ENCODE assay signal across 1 cellular context in the genomic region with DNA sequence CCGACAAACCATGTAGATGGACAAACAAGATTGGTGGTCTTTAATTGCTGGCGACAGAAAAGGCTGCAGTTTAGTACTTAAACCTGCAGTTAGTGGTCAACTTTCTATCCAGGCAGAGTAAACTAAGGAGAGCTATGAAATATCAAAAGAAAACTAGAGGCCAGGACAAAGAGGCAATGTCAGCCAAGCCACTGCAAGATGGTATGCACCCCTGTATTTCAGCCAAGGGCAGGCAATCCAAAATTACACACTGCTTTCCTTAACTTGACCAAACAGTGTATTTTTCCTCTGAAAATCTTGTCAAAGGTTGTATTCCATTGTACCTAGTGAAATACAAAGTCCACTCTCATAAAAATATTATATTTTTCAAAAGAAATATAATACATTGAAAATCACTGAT.
TF ChIP-seq lines count a peak whose summit lies in the region.

No MANE protein-coding gene starts in this region.

TF ChIP-seq in GM12878, 131 proteins besides CTCF, POLR2A, EP300 and RAD21:
- TF ChIP-seq RELA (IDR thresholded peaks at IDR 0.05; ENCODE audit: borderline replicate concordance, partially characterized antibody) (no peak), YY1 (IDR thresholded peaks at IDR 0.05; ENCODE audit: low read depth, low read length) (no peak), CEBPB (IDR thresholded peaks at IDR 0.05; ENCODE audit: borderline replicate concordance in 1 of 2, low read depth in 2 of 2, low read length in 2 of 2) (no peak), ESRRA (IDR thresholded peaks at IDR 0.05; ENCODE audit: low read length) (no peak), ZNF384 (IDR thresholded peaks at IDR 0.05; ENCODE audit: borderline replicate concordance, low read depth, low read length) (no peak), NFIC (IDR thresholded peaks at IDR 0.05; ENCODE audit: low read depth, low read length) (no peak), BHLHE40 (IDR thresholded peaks at IDR 0.05; ENCODE audit: borderline replicate concordance in 1 of 2, low read depth in 2 of 2, low read length in 1 of 2) (no peak), TCF7 (IDR thresholded peaks at IDR 0.05; ENCODE audit: borderline replicate concordance) (no peak), SREBF2 (IDR thresholded peaks at IDR 0.05; ENCODE audit: low read length) (no peak), BRCA1 (IDR thresholded peaks at IDR 0.05; ENCODE audit: low read depth, low read length) (no peak), ZNF622 (IDR thresholded peaks at IDR 0.05) (no peak), PAX8 (IDR thresholded peaks at IDR 0.05) (no peak), KLF5 (IDR thresholded peaks at IDR 0.05; ENCODE audit: partially characterized antibody) (no peak), RCOR1 (conservative IDR thresholded peaks at IDR 0.05; ENCODE audit: low read depth, low read length) (no peak), BACH1 (IDR thresholded peaks at IDR 0.05; ENCODE audit: borderline replicate concordance) (no peak)
- TF ChIP-seq, protein P1, sequence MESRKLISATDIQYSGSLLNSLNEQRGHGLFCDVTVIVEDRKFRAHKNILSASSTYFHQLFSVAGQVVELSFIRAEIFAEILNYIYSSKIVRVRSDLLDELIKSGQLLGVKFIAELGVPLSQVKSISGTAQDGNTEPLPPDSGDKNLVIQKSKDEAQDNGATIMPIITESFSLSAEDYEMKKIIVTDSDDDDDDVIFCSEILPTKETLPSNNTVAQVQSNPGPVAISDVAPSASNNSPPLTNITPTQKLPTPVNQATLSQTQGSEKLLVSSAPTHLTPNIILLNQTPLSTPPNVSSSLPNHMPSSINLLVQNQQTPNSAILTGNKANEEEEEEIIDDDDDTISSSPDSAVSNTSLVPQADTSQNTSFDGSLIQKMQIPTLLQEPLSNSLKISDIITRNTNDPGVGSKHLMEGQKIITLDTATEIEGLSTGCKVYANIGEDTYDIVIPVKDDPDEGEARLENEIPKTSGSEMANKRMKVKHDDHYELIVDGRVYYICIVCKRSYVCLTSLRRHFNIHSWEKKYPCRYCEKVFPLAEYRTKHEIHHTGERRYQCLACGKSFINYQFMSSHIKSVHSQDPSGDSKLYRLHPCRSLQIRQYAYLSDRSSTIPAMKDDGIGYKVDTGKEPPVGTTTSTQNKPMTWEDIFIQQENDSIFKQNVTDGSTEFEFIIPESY (IDR thresholded peaks at IDR 0.05) = no peak
- TF ChIP-seq, protein P2, sequence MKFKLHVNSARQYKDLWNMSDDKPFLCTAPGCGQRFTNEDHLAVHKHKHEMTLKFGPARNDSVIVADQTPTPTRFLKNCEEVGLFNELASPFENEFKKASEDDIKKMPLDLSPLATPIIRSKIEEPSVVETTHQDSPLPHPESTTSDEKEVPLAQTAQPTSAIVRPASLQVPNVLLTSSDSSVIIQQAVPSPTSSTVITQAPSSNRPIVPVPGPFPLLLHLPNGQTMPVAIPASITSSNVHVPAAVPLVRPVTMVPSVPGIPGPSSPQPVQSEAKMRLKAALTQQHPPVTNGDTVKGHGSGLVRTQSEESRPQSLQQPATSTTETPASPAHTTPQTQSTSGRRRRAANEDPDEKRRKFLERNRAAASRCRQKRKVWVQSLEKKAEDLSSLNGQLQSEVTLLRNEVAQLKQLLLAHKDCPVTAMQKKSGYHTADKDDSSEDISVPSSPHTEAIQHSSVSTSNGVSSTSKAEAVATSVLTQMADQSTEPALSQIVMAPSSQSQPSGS (IDR thresholded peaks at IDR 0.05; ENCODE audit: low read length) = no peak
- TF ChIP-seq, protein P3, sequence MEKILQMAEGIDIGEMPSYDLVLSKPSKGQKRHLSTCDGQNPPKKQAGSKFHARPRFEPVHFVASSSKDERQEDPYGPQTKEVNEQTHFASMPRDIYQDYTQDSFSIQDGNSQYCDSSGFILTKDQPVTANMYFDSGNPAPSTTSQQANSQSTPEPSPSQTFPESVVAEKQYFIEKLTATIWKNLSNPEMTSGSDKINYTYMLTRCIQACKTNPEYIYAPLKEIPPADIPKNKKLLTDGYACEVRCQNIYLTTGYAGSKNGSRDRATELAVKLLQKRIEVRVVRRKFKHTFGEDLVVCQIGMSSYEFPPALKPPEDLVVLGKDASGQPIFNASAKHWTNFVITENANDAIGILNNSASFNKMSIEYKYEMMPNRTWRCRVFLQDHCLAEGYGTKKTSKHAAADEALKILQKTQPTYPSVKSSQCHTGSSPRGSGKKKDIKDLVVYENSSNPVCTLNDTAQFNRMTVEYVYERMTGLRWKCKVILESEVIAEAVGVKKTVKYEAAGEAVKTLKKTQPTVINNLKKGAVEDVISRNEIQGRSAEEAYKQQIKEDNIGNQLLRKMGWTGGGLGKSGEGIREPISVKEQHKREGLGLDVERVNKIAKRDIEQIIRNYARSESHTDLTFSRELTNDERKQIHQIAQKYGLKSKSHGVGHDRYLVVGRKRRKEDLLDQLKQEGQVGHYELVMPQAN (conservative IDR thresholded peaks at IDR 0.05) = no peak
- TF ChIP-seq, protein P4, sequence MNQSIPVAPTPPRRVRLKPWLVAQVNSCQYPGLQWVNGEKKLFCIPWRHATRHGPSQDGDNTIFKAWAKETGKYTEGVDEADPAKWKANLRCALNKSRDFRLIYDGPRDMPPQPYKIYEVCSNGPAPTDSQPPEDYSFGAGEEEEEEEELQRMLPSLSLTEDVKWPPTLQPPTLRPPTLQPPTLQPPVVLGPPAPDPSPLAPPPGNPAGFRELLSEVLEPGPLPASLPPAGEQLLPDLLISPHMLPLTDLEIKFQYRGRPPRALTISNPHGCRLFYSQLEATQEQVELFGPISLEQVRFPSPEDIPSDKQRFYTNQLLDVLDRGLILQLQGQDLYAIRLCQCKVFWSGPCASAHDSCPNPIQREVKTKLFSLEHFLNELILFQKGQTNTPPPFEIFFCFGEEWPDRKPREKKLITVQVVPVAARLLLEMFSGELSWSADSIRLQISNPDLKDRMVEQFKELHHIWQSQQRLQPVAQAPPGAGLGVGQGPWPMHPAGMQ (IDR thresholded peaks at IDR 0.05; ENCODE audit: borderline replicate concordance) = no peak
